ENCODE assay signal across 10 cellular contexts in genomic region chr11:101880208-101880607, GRCh38. TPM values are rescaled to one million over a fixed set of nuclear protein-coding genes. Genes with fewer than 3 reads are reported as not detected.
DNase-seq lines count a peak whose midpoint lies in the region; ATAC-seq and TF ChIP-seq lines count a peak whose summit lies in the region.
"Had no signal": no experiment of that assay in that cellular context is flagged by ENCODE, and none has a peak within 500 bp of the region (broad histone marks: within the 10 kb centered on the region; RNA-seq: fewer than 3 reads in every experiment).

No MANE protein-coding gene starts in this region.

- no CpG with 5 or more reads among the region's 4 CpGs for WGBS in iPS DF 6.9 (ENCODE audit: insufficient coverage, insufficient read length)

- H3K4me3 Mint-ChIP-seq in Caco-2 (ENCODE audit: unreplicated experiment) (no peak overlapping the region), T-cell (no peak overlapping the region)
- H3K4me3 Mint-ChIP-seq: activated naive CD4-positive, alpha-beta T cell treated with anti-CD3 and anti-CD28 coated beads for 36 hours had no signal

- POLR2A ChIA-PET in Caco-2 (lab: Charles Lee) = interaction anchor here (0.6 kb wide), 1 partner anchor 106 kb away, joined by 7 read pairs; no protein-coding TSS in a partner anchor
- POLR2A ChIA-PET in T-cell (lab: Charles Lee) = no interaction called here

- TF ChIP-seq CTCF in Caco-2 (IDR thresholded peaks at IDR 0.05; ENCODE audit: insufficient read depth in 1 of 2, low read depth in 1 of 2, low read length in 1 of 2, severe bottlenecking in 1 of 2, unreplicated experiment in 1 of 2) = peak; percentile 66 to 90

- no peaks in the 10 kb centered on the region for H3K9me3 ChIP-seq in Caco-2
- no peaks in the 10 kb centered on the region for H3K9me3 ChIP-seq in iPS DF 6.9 (ENCODE audit: control insufficient read depth, insufficient read depth, low read length)

- DNase-seq in Caco-2 (peak; percentile 42 to 77), SK-N-DZ (ENCODE audit: low spot score) (peak; percentile 44), iPS DF 6.9 (ENCODE audit: low read depth, low spot score) (peak; percentile 9), T-cell (no peak)
- no peak for DNase-seq in effector CD8-positive, alpha-beta T cell (lab: John Stamatoyannopoulos, UW)
- DNase-seq: activated naive CD4-positive, alpha-beta T cell treated with anti-CD3 and anti-CD28 coated beads for 36 hours; stimulated activated CD4-positive, alpha-beta T cell treated with anti-CD3 and anti-CD28 coated beads, Interleukin-2, amount 100 ng/mL, for 24 hours had no signal

- BruUV-seq in Caco-2 (replicated peaks; lab: Mats Ljungman, UMichigan) = no TSS peak

- CTCF ChIA-PET in Caco-2 (lab: Charles Lee) = interaction anchor here (0.6 to 3.0 kb wide), 9 partner anchors 10 to 388 kb away, joined by 3 to 50 read pairs (median 5); partner anchors contain the start of gene CEP126
- CTCF ChIA-PET in T-cell (lab: Charles Lee) = interaction anchor here in 1 of 2 donors (0.9 kb wide), 1 partner anchor 20 kb away, joined by 3 read pairs; no protein-coding TSS in a partner anchor

- H3K27me3 ChIP-seq in Caco-2 (replicated peaks; ENCODE audit: control insufficient read depth, insufficient read depth, low read length) = no peaks in the 10 kb centered on the region
- H3K27me3 ChIP-seq in iPS DF 6.9 (ENCODE audit: control insufficient read depth, insufficient read depth, low read length) = no peaks in the 10 kb centered on the region

- H3K36me3 Mint-ChIP-seq in Caco-2 (ENCODE audit: insufficient read depth, unreplicated experiment) (no peaks in the 10 kb centered on the region), T-cell (no peaks in the 10 kb centered on the region)

- intact Hi-C loops in Caco-2 (cut with micrococcal nuclease; ENCODE audit: unreplicated experiment) = loop anchor here (1.0 kb wide), 6 partner anchors 14 to 422 kb away; partner anchors contain the start of gene CEP126

- H3K9me3 Mint-ChIP-seq in Caco-2 (ENCODE audit: unreplicated experiment) = peaks cover 10% of the 10 kb centered on the region
- no peaks in the 10 kb centered on the region for H3K9me3 Mint-ChIP-seq in T-cell
- H3K9me3 Mint-ChIP-seq: activated naive CD4-positive, alpha-beta T cell treated with anti-CD3 and anti-CD28 coated beads for 36 hours had no signal

- H3K27ac Mint-ChIP-seq in Caco-2 (ENCODE audit: unreplicated experiment) = no peak overlapping the region
- no peak overlapping the region for H3K27ac Mint-ChIP-seq in T-cell
- H3K27ac Mint-ChIP-seq: activated naive CD4-positive, alpha-beta T cell treated with anti-CD3 and anti-CD28 coated beads for 36 hours had no signal

- no peak overlapping the region for H3K27ac ChIP-seq in iPS DF 6.9 (ENCODE audit: low read length)

- H3K27me3 Mint-ChIP-seq in Caco-2 (ENCODE audit: insufficient read depth, unreplicated experiment) (no peaks in the 10 kb centered on the region), T-cell (peaks cover 19 to 24% of the 10 kb centered on the region in 2 donors)

- no peak overlapping the region for H3K4me3 ChIP-seq in Caco-2 (ENCODE audit: low read depth, low read length)
- no peak overlapping the region for H3K4me3 ChIP-seq in iPS DF 6.9 (ENCODE audit: low read length)

- no peaks in the 10 kb centered on the region for H3K36me3 ChIP-seq in Caco-2 (ENCODE audit: control insufficient read depth, insufficient read depth, low read length)
- no peaks in the 10 kb centered on the region for H3K36me3 ChIP-seq in iPS DF 6.9 (ENCODE audit: control insufficient read depth, insufficient read depth, low read length)

- peaks cover 8% of the 10 kb centered on the region for H3K4me1 ChIP-seq in Caco-2
- no peaks in the 10 kb centered on the region for H3K4me1 ChIP-seq in iPS DF 6.9 (ENCODE audit: control insufficient read depth, insufficient read depth, low read length)

- peak; percentile 51 for ATAC-seq in HG02885 (IDR thresholded peaks at IDR 0.05; ENCODE audit: poor library complexity, unreplicated experiment)
- ATAC-seq in GM18858 (IDR thresholded peaks at IDR 0.05; ENCODE audit: unreplicated experiment) = no peak
- no peak for ATAC-seq in HG03342 (IDR thresholded peaks at IDR 0.05; ENCODE audit: unreplicated experiment)
- no peak for ATAC-seq in T-cell (replicated peaks in 1 of 4)

- peaks cover 11% of the 10 kb centered on the region for H3K4me1 Mint-ChIP-seq in Caco-2 (ENCODE audit: low read depth, unreplicated experiment)
- H3K4me1 Mint-ChIP-seq in T-cell = no peaks in the 10 kb centered on the region

RNA-seq across cellular contexts. Expression of gene CEP126, which starts 34.6 kb away (rescaled TPM):
- total RNA-seq in Caco-2 (2022) (4.3 and 4.6 TPM in 2 replicates), T-cell (1 to 10 TPM; 1.6 to 2.2 (median 1.7) TPM)
- 0.80 and 0.85 TPM in 2 replicates for polyA plus RNA-seq in SK-N-DZ (2014; cell fraction: cytosol; rRNA removed)
- 1.4 and 2.6 TPM in 2 replicates for polyA plus RNA-seq in SK-N-DZ (2014; cell fraction: nucleus; rRNA removed)

RNA-seq across cellular contexts. Expression of gene ANGPTL5, which starts 36.1 kb away (rescaled TPM):
- total RNA-seq in Caco-2 (2022) (not detected in 2 replicates), T-cell (not detected)
- polyA plus RNA-seq in SK-N-DZ (2014; cell fraction: cytosol; rRNA removed) = not detected in 2 replicates
- polyA plus RNA-seq in SK-N-DZ (2014; cell fraction: nucleus; rRNA removed) = not detected in 2 replicates
- total RNA-seq: activated naive CD4-positive, alpha-beta T cell treated with anti-CD3 and anti-CD28 coated beads for 36 hours had no signal

Comparison
In these comparisons a context has a peak if more than half of its experiments do, and no peak if none do; other contexts are left out.
1. DNase-seq: peak in Caco-2 (2 of 2), SK-N-DZ (single experiment) and iPS DF 6.9 (single experiment); none in effector CD8-positive, alpha-beta T cell (single experiment) and T-cell (0 of 34).